In genomic region chr5:83654427-83654994, GRCh38 we compare ENCODE assay signal across 12 cellular contexts.
DNase-seq lines count a peak whose midpoint lies in the region; ATAC-seq and TF ChIP-seq lines count a peak whose summit lies in the region.
"Had no signal": no experiment of that assay in that cellular context is flagged by ENCODE, and none has a peak within 500 bp of the region (broad histone marks: within the 10 kb centered on the region; RNA-seq: fewer than 3 reads in every experiment).

No MANE protein-coding gene starts in this region.

- H2AFZ ChIP-seq in MM.1S (ENCODE audit: low read length): no peak overlapping the region

- H3K4me1 ChIP-seq in MM.1S (ENCODE audit: low read length): peaks cover 23% of the 10 kb centered on the region
- H3K4me1 ChIP-seq: tibial nerve had no signal

- no peaks in the 10 kb centered on the region for H3K27me3 ChIP-seq in MM.1S (replicated peaks; ENCODE audit: insufficient read depth, low read length)
- H3K27me3 ChIP-seq: tibial nerve had no signal

- no peak overlapping the region for H3K4me3 ChIP-seq in MM.1S (ENCODE audit: low read length)
- H3K4me3 ChIP-seq: tibial nerve had no signal

- TF ChIP-seq CTCF in MM.1S (IDR thresholded peaks at IDR 0.05; ENCODE audit: low read length): no peak

- H3K27ac ChIP-seq in MM.1S (ENCODE audit: low read length): peak overlapping the region; percentile 31; the same call in 1 of the 2 replicates
- H3K27ac ChIP-seq: tibial nerve had no signal

- ATAC-seq in GM18868 (IDR thresholded peaks at IDR 0.05; ENCODE audit: unreplicated experiment): peak; percentile 57
- peak; percentile 51 for ATAC-seq in HG02852 (IDR thresholded peaks at IDR 0.05; ENCODE audit: unreplicated experiment)
- no peak for ATAC-seq in GM18873 (IDR thresholded peaks at IDR 0.05; ENCODE audit: low FRiP score, unreplicated experiment)
- ATAC-seq: activated CD4-positive, CD25-positive, alpha-beta regulatory T cell treated with anti-CD3 and anti-CD28 coated beads, Interleukin-2, amount 50 U/mL, for 24 hours had no signal

- no peak overlapping the region for H3K9ac ChIP-seq in MM.1S (ENCODE audit: low read length)

- no peaks in the 10 kb centered on the region for H3K36me3 ChIP-seq in MM.1S (replicated peaks; ENCODE audit: insufficient read depth, low read length)
- H3K36me3 ChIP-seq: tibial nerve had no signal

- in situ Hi-C loops in G401 (cut with HindIII; ENCODE audit: low sequenced_read_pairs): no loop called here

- peaks cover 9% of the 10 kb centered on the region; the same call in 1 of the 2 replicates for H3F3A ChIP-seq in MM.1S (ENCODE audit: insufficient read depth, low read length)

- no peaks in the 10 kb centered on the region for H3K79me2 ChIP-seq in MM.1S (ENCODE audit: low read length)

- H4K20me1 ChIP-seq in MM.1S (ENCODE audit: insufficient read depth, low read length): no peaks in the 10 kb centered on the region

- H3K4me2 ChIP-seq in MM.1S (ENCODE audit: low read depth, low read length): peak overlapping the region; percentile 53

- H3K9me2 ChIP-seq in MM.1S (replicated peaks; ENCODE audit: insufficient read depth, low read length): no peaks in the 10 kb centered on the region

- no peaks in the 10 kb centered on the region for H3K9me3 ChIP-seq in MM.1S (replicated peaks; ENCODE audit: insufficient read depth, low read length)
- H3K9me3 ChIP-seq: tibial nerve had no signal

- DNase-seq in MM.1S (peak; percentile 18), fibroblast of gingiva (ENCODE audit: low read depth) (peak; percentile 10), NCI-H187 (lab: John Stamatoyannopoulos, UW) (no peak), NCI-H2171 treated with DMSO at 0.1 percent for 48 hours (lab: John Stamatoyannopoulos, UW) (no peak), G401 (ENCODE audit: low spot score) (no peak)
- DNase-seq: activated naive CD8-positive, alpha-beta T cell treated with anti-CD3 and anti-CD28 coated beads, Interleukin-2, amount 10 ng/mL, durations not matched to agents 7 days and 5 days; NCI-H2081 had no signal

Comparison
In these comparisons a context has a peak if more than half of its experiments do, and no peak if none do; other contexts are left out.
1. DNase-seq: peak in MM.1S (single experiment) and fibroblast of gingiva (single experiment); none in NCI-H187 (0 of 2), NCI-H2171 treated with DMSO at 0.1 percent for 48 hours (single experiment) and G401 (single experiment).